ENCODE assay signal across 12 cellular contexts in the genomic region with DNA sequence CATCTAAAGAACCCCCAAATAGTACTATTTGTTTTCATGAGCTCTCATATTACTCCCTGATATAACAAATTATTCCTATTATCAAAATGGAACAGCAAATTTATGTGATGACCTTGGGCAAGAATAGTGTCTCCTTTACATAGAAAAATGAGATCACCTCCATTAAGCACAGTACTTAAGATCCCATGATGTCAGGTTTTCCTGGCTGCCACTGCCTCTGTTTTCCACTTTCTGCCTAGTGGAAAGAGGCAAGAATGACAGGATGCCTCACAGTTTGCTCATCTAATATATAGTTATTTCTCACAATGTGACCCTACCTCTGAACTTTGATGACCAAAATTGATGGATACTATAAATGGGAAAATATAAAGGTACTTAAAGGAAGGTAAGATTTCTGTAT.
DNase-seq lines count a peak whose midpoint lies in the region; TF ChIP-seq lines count a peak whose summit lies in the region.
"Had no signal": no experiment of that assay in that cellular context is flagged by ENCODE, and none has a peak within 500 bp of the region (broad histone marks: within the 10 kb centered on the region; RNA-seq: fewer than 3 reads in every experiment).

No MANE protein-coding gene starts in this region.

- H3K36me3 ChIP-seq in H7 (replicated peaks; ENCODE audit: control insufficient read depth, insufficient read depth, low read length): no peaks in the 10 kb centered on the region
- H3K36me3 ChIP-seq: HAP-1 had no signal

- H3K4me3 Mint-ChIP-seq in HFFc6 (no peak overlapping the region), CD14-positive monocyte (no peak overlapping the region)
- H3K4me3 Mint-ChIP-seq: activated naive CD4-positive, alpha-beta T cell treated with anti-CD3 and anti-CD28 coated beads, Interleukin-2, amount 10 ng/mL, durations not matched to agents 7 days and 5 days; CD4-positive, alpha-beta T cell; stimulated activated naive B cell treated with anti-CD40 and anti-IgM and Interleukin-4, amounts not matched to agents 10 μg/mL and 1 μg/mL and 100 μg/mL, for 72 hours had no signal

- DNase-seq in EH (ENCODE audit: low read depth): peak; percentile 28
- DNase-seq in HFFc6: peak; percentile 21
- peak; percentile 20 to 48 for DNase-seq in cardiac fibroblast (ENCODE audit: low read depth in 2 of 2)
- DNase-seq in kidney glomerular epithelial cell (lab: John Stamatoyannopoulos, UW): peak; percentile 9
- DNase-seq in CD14-positive monocyte (ENCODE audit: low spot score): no peak
- DNase-seq in GM10266 (ENCODE audit: extremely low spot score): no peak
- DNase-seq in H7: no peak
- DNase-seq: activated naive CD4-positive, alpha-beta T cell treated with anti-CD3 and anti-CD28 coated beads, Interleukin-2, amount 10 ng/mL, durations not matched to agents 7 days and 5 days; CD4-positive, alpha-beta T cell; hypothalamus; stimulated activated naive B cell treated with anti-CD40 and anti-IgM and Interleukin-4, amounts not matched to agents 10 μg/mL and 1 μg/mL and 100 μg/mL, for 72 hours had no signal

- H3K9me3 Mint-ChIP-seq in HFFc6: no peaks in the 10 kb centered on the region
- H3K9me3 Mint-ChIP-seq in CD14-positive monocyte: peaks cover 0 to 8% (median 3%) of the 10 kb centered on the region in 7 donors

- H3K4me1 Mint-ChIP-seq in HFFc6 (ENCODE audit: low read depth) (no peaks in the 10 kb centered on the region), CD14-positive monocyte (peaks cover 16% of the 10 kb centered on the region)
- H3K4me1 Mint-ChIP-seq: stimulated activated naive B cell treated with anti-CD40 and anti-IgM and Interleukin-4, amounts not matched to agents 10 μg/mL and 1 μg/mL and 100 μg/mL, for 72 hours had no signal

- peak; percentile 50 for TF ChIP-seq CTCF in HFFc6 (IDR thresholded peaks at IDR 0.05)
- peak; percentile 25 for TF ChIP-seq CTCF in cardiac fibroblast (IDR thresholded peaks at IDR 0.05; ENCODE audit: low read depth, low read length)
- no peak for TF ChIP-seq CTCF in CD14-positive monocyte (IDR thresholded peaks at IDR 0.05)
- no peak for TF ChIP-seq CTCF in GM10266 (IDR thresholded peaks at IDR 0.05; ENCODE audit: control insufficient read depth, insufficient read depth, low read depth, missing control alignments)

- H3K4me3 ChIP-seq in cardiac fibroblast (replicated peaks in 1 of 2; ENCODE audit: low read depth in 2 of 2, low read length in 2 of 2) (no peak overlapping the region), H7 (ENCODE audit: insufficient read depth, low read depth, low read length) (no peak overlapping the region)
- H3K4me3 ChIP-seq: HAP-1 had no signal

- H3K27ac Mint-ChIP-seq in HFFc6 (no peak overlapping the region), CD14-positive monocyte (no peak overlapping the region)
- H3K27ac Mint-ChIP-seq: activated naive CD4-positive, alpha-beta T cell treated with anti-CD3 and anti-CD28 coated beads, Interleukin-2, amount 10 ng/mL, durations not matched to agents 7 days and 5 days; CD4-positive, alpha-beta T cell; stimulated activated naive B cell treated with anti-CD40 and anti-IgM and Interleukin-4, amounts not matched to agents 10 μg/mL and 1 μg/mL and 100 μg/mL, for 72 hours had no signal

- no peaks in the 10 kb centered on the region for H3K27me3 ChIP-seq in H7 (ENCODE audit: control insufficient read depth, insufficient read depth, low read length)

- intact Hi-C loops in CD14-positive monocyte (cut with micrococcal nuclease): no loop called here

- no peaks in the 10 kb centered on the region for H3K27me3 Mint-ChIP-seq in HFFc6 (ENCODE audit: insufficient read depth)
- peaks cover 0 to 5% (median 1%) of the 10 kb centered on the region in 3 donors for H3K27me3 Mint-ChIP-seq in CD14-positive monocyte (ENCODE audit: low read depth in 3 of 3)
- H3K27me3 Mint-ChIP-seq: CD4-positive, alpha-beta T cell had no signal

- H3K36me3 Mint-ChIP-seq in HFFc6 (ENCODE audit: low read depth) (no peaks in the 10 kb centered on the region), CD14-positive monocyte (peaks cover 0 to 2% of the 10 kb centered on the region in 2 donors)
- H3K36me3 Mint-ChIP-seq: stimulated activated naive B cell treated with anti-CD40 and anti-IgM and Interleukin-4, amounts not matched to agents 10 μg/mL and 1 μg/mL and 100 μg/mL, for 72 hours had no signal

Comparison
In these comparisons a context has a peak if more than half of its experiments do, and no peak if none do; other contexts are left out.
1. DNase-seq: peak in EH (single experiment), HFFc6 (single experiment), cardiac fibroblast (2 of 2) and kidney glomerular epithelial cell (single experiment); none in CD14-positive monocyte (single experiment), GM10266 (single experiment) and H7 (single experiment).
2. CTCF ChIP-seq: peak in HFFc6 (single experiment) and cardiac fibroblast (single experiment); none in CD14-positive monocyte (single experiment) and GM10266 (single experiment).